8 cellular contexts compared by ENCODE assay signal in the genomic region with DNA sequence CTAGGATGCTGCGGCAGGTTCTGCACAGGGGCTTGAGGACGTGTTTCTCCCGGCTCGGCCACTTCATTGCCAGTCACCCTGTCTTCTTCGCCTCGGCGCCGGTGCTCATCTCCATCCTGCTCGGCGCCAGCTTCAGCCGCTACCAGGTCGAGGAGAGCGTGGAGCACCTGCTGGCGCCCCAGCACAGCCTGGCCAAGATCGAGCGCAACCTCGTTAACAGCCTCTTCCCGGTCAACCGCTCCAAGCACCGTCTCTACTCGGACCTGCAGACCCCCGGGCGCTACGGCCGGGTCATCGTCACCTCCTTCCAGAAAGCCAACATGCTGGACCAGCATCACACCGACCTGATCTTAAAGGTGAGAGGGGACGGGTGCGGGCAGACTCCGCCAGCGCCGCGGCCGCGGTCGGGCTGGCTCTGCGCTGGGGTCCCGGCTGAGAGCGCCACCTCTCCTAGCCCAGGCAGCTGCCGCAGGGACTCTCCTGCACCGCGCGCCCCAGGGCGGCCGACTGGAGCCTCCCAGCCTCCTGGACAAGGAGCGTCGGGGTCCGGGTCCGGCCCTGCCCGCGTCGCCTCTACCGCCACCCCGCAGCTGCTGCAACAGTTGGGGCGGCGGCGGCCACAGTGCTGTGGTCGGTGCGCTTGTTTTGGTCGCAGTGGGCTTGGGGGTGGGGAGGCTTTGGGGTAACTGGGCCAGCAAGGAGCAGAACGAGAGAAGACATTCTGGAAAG. TPM values are rescaled to one million over a fixed set of nuclear protein-coding genes. Genes with fewer than 3 reads are reported as not detected.
A peak's percentile ranks its signal among the peaks of the same experiment; 100 is the strongest.
DNase-seq lines count a peak whose midpoint lies in the region; ATAC-seq and TF ChIP-seq lines count a peak whose summit lies in the region.

No MANE protein-coding gene starts in this region.

- H3K27me3 ChIP-seq in heart right ventricle (peaks cover 0 to 97% (median 41%) of the 10 kb centered on the region in 7 donors), right atrium auricular region (peaks cover 0 to 3% of the 10 kb centered on the region in 2 donors), mucosa of rectum (ENCODE audit: control insufficient read depth in 2 of 2, insufficient read depth in 2 of 2, low read length in 2 of 2) (peaks cover 11 to 46% of the 10 kb centered on the region in 2 donors), uterus (no peaks in the 10 kb centered on the region)

- TF ChIP-seq CTCF in heart right ventricle (IDR thresholded peaks at IDR 0.05) (no peak), right atrium auricular region (IDR thresholded peaks at IDR 0.05) (no peak), uterus (IDR thresholded peaks at IDR 0.05) (no peak)

- H3K4me1 Mint-ChIP-seq in activated naive CD8-positive, alpha-beta T cell treated with anti-CD3 and anti-CD28 coated beads for 36 hours = peaks cover 6% of the 10 kb centered on the region

- DNase-seq in heart right ventricle = no peak
- DNase-seq in right atrium auricular region (ENCODE audit: low spot score) = no peak
- no peak for DNase-seq in activated naive CD8-positive, alpha-beta T cell treated with anti-CD3 and anti-CD28 coated beads for 36 hours
- no peak for DNase-seq in uterus
- no peak for DNase-seq in AG08395 (ENCODE audit: low spot score)
- DNase-seq in T-helper 2 cell = no peak

- no peaks in the 10 kb centered on the region for H3K36me3 ChIP-seq in heart right ventricle
- H3K36me3 ChIP-seq in right atrium auricular region = no peaks in the 10 kb centered on the region
- no peaks in the 10 kb centered on the region for H3K36me3 ChIP-seq in mucosa of rectum (ENCODE audit: control insufficient read depth in 2 of 2, insufficient read depth in 2 of 2, low read length in 2 of 2)
- no peaks in the 10 kb centered on the region for H3K36me3 ChIP-seq in uterus

- no peak overlapping the region for H3K27ac Mint-ChIP-seq in activated naive CD8-positive, alpha-beta T cell treated with anti-CD3 and anti-CD28 coated beads for 36 hours

- peaks cover 65% of the 10 kb centered on the region for H3K27me3 Mint-ChIP-seq in activated naive CD8-positive, alpha-beta T cell treated with anti-CD3 and anti-CD28 coated beads for 36 hours

- no peak for ATAC-seq in heart right ventricle
- no peak for ATAC-seq in GM21786 (IDR thresholded peaks at IDR 0.05; ENCODE audit: unreplicated experiment)

- H3K9me3 Mint-ChIP-seq in activated naive CD8-positive, alpha-beta T cell treated with anti-CD3 and anti-CD28 coated beads for 36 hours = no peaks in the 10 kb centered on the region

- no peaks in the 10 kb centered on the region for H3K36me3 Mint-ChIP-seq in activated naive CD8-positive, alpha-beta T cell treated with anti-CD3 and anti-CD28 coated beads for 36 hours

- TF ChIP-seq POLR2A in uterus (IDR thresholded peaks at IDR 0.05) = no peak

- H3K9me3 ChIP-seq in heart right ventricle (no peaks in the 10 kb centered on the region), right atrium auricular region (no peaks in the 10 kb centered on the region), mucosa of rectum (ENCODE audit: control insufficient read depth in 2 of 2, low read length in 2 of 2) (no peaks in the 10 kb centered on the region), uterus (no peaks in the 10 kb centered on the region)

- H3K4me1 ChIP-seq in heart right ventricle = peaks cover 0 to 24% (median 10%) of the 10 kb centered on the region in 9 donors
- peaks cover 0 to 9% of the 10 kb centered on the region in 2 donors for H3K4me1 ChIP-seq in right atrium auricular region
- no peaks in the 10 kb centered on the region for H3K4me1 ChIP-seq in mucosa of rectum (ENCODE audit: control insufficient read depth in 2 of 2, insufficient read depth in 2 of 2, low read length in 2 of 2)
- H3K4me1 ChIP-seq in uterus = no peaks in the 10 kb centered on the region

- peak overlapping the region; percentile 53 for H3K4me3 Mint-ChIP-seq in activated naive CD8-positive, alpha-beta T cell treated with anti-CD3 and anti-CD28 coated beads for 36 hours

- 1 to 2% methylated on average over 57 to 61 of the region's 61 CpGs for WGBS in heart right ventricle, 2 donors

- peak overlapping the region in 8 of 10 donors; percentile 5 to 40 (median 22) for H3K4me3 ChIP-seq in heart right ventricle
- peak overlapping the region in 1 of 2 donors; percentile 33 for H3K4me3 ChIP-seq in right atrium auricular region
- peak overlapping the region; percentile 20 to 43 for H3K4me3 ChIP-seq in mucosa of rectum (ENCODE audit: low read length in 2 of 2)
- H3K4me3 ChIP-seq in uterus = peak overlapping the region; percentile 37

- H3K27ac ChIP-seq in heart right ventricle (no peak overlapping the region), right atrium auricular region (no peak overlapping the region), mucosa of rectum (ENCODE audit: low read depth in 2 of 2, low read length in 2 of 2) (no peak overlapping the region), uterus (peak overlapping the region; percentile 35 to 49)

- H3K9ac ChIP-seq in mucosa of rectum (ENCODE audit: low read depth in 1 of 2, low read length in 2 of 2) = no peak overlapping the region

- intact Hi-C loops in heart right ventricle (cut with DNase I) = no loop called here
- intact Hi-C loops in uterus (cut with DNase I; ENCODE audit: low total_unique reads) = no loop called here

RNA-seq across cellular contexts. Expression of gene PTCHD1, which starts 0.4 kb away (rescaled TPM):
- total RNA-seq in heart right ventricle = under 1 TPM in 8 of 10 donors, not detected in 2; 0.02 to 0.28 (median 0.04) TPM
- under 1 TPM; under 0.01 to 0.01 TPM for polyA plus RNA-seq in heart right ventricle
- total RNA-seq in right atrium auricular region = under 1 TPM; 0.07 to 0.20 TPM
- total RNA-seq in activated naive CD8-positive, alpha-beta T cell treated with anti-CD3 and anti-CD28 coated beads for 36 hours = not detected
- 10 to 100 TPM in 1 of 4 donors, 1 to 10 TPM in 3; 2.9 to 12.6 (median 5.3) TPM for total RNA-seq in uterus

Comparison
In these comparisons a context has a peak if more than half of its experiments do, and no peak if none do; other contexts are left out.
1. H3K27ac ChIP-seq: peak in uterus (2 of 2); none in heart right ventricle (0 of 10), right atrium auricular region (0 of 2) and mucosa of rectum (0 of 2).